1 cellular context compared by ENCODE assay signal in the genomic region with DNA sequence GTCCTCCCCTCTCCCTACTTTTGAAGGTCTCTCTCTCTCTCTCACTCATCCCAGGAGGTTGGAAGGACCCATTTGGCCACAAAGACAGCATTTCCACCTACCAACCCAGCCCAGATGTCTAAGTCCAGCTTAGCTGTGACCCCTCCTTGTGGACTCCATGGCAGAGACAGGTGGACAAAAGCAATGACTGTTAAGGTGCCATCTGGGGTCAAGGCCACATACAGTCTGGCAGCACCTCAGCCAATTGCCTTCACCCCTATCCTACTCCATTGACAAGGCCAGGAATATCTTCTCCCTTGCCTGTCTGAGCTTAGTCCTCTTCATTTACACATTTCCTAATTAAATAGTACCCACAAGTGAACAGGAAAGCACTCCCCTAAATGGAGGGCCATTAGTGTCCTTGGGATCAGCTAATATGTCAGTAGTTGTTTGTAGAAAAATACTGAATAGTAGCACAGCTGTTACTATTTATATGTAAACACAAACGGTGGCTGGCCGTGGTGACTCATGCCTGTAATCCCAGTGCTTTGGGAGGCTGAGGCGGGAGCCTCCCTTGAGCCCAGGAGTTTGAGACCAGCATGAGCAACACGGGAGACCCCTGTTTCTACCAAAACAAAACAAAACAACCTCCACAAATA.
TF ChIP-seq lines count a peak whose summit lies in the region.

No MANE protein-coding gene starts in this region.

TF ChIP-seq in HepG2, 621 proteins besides CTCF, POLR2A, EP300 and RAD21 (continued from another document and continues in another):
- TF ChIP-seq THRA (CRISPR knock-in tag; IDR thresholded peaks at IDR 0.05; ENCODE audit: borderline replicate concordance) (peak; percentile 99), ZNF816 (CRISPR knock-in tag; IDR thresholded peaks at IDR 0.05; ENCODE audit: borderline replicate concordance) (no peak), CENPBD1 (CRISPR knock-in tag; IDR thresholded peaks at IDR 0.05; ENCODE audit: borderline replicate concordance, low read depth) (no peak), IRF1 (CRISPR knock-in tag; IDR thresholded peaks at IDR 0.05; ENCODE audit: low read depth) (no peak), RNF219 (CRISPR knock-in tag; IDR thresholded peaks at IDR 0.05) (0 out of 2 replicates have a peak, but pooled peaks have one; percentile 19), KDM6A (CRISPR knock-in tag; IDR thresholded peaks at IDR 0.05; ENCODE audit: low read depth) (peak; percentile 68), TMF1 (CRISPR knock-in tag; IDR thresholded peaks at IDR 0.05; ENCODE audit: low read depth) (no peak), GTF3A (CRISPR knock-in tag; conservative IDR thresholded peaks at IDR 0.05) (no peak), TAF1 (CRISPR knock-in tag; IDR thresholded peaks at IDR 0.05) (no peak), RFX3 (CRISPR knock-in tag; IDR thresholded peaks at IDR 0.05) (no peak), KAT2B (IDR thresholded peaks at IDR 0.05; ENCODE audit: borderline replicate concordance, low read depth, low read length) (no peak; the same call in 1 of the 2 replicates), ZNF724P (CRISPR knock-in tag; IDR thresholded peaks at IDR 0.05; ENCODE audit: borderline replicate concordance) (no peak), ZSCAN21 (CRISPR knock-in tag; IDR thresholded peaks at IDR 0.05; ENCODE audit: borderline replicate concordance) (peak; percentile 71), LCORL (IDR thresholded peaks at IDR 0.05) (0 out of 2 replicates have a peak, but pooled peaks have one; percentile 48), LCORL (CRISPR knock-in tag; IDR thresholded peaks at IDR 0.05) (peak; percentile 50; the same call in 1 of the 2 replicates), CBX5 (CRISPR knock-in tag; IDR thresholded peaks at IDR 0.05; ENCODE audit: borderline replicate concordance) (peak; percentile 40; the same call in 1 of the 2 replicates), CBFB (CRISPR knock-in tag; IDR thresholded peaks at IDR 0.05) (no peak), CHD2 (IDR thresholded peaks at IDR 0.05; ENCODE audit: low read depth, low read length) (no peak), ZNF225 (CRISPR knock-in tag; IDR thresholded peaks at IDR 0.05) (no peak), RBM22 (optimal IDR thresholded peaks at IDR 0.05; ENCODE audit: low read length) (no peak), CERS6 (CRISPR knock-in tag; IDR thresholded peaks at IDR 0.05) (no peak), ZNF530 (CRISPR knock-in tag; IDR thresholded peaks at IDR 0.05; ENCODE audit: low read depth) (no peak), PAWR (CRISPR knock-in tag; IDR thresholded peaks at IDR 0.05; ENCODE audit: borderline replicate concordance) (no peak), PPARG (CRISPR knock-in tag; conservative IDR thresholded peaks at IDR 0.05) (peak; percentile 79), MED8 (CRISPR knock-in tag; IDR thresholded peaks at IDR 0.05; ENCODE audit: insufficient replicate concordance) (no peak), ZNF687 (CRISPR knock-in tag; IDR thresholded peaks at IDR 0.05) (no peak), HNF1B (CRISPR knock-in tag; IDR thresholded peaks at IDR 0.05) (peak; percentile 83; the same call in 1 of the 2 replicates), TEAD3 (CRISPR knock-in tag; optimal IDR thresholded peaks at IDR 0.05; ENCODE audit: borderline replicate concordance) (peak; percentile 63), HNRNPK (IDR thresholded peaks at IDR 0.05; ENCODE audit: low read depth, low read length, poor library complexity, severe bottlenecking) (no peak), ZNF75D (CRISPR knock-in tag; IDR thresholded peaks at IDR 0.05; ENCODE audit: borderline replicate concordance) (no peak), MYNN (CRISPR knock-in tag; IDR thresholded peaks at IDR 0.05; ENCODE audit: low read depth) (no peak; the same call in 1 of the 2 replicates), SYNCRIP (IDR thresholded peaks at IDR 0.05; ENCODE audit: insufficient read depth, low read depth, low read length) (no peak), NFYC (CRISPR knock-in tag; IDR thresholded peaks at IDR 0.05) (no peak), ETV5 (CRISPR knock-in tag; IDR thresholded peaks at IDR 0.05; ENCODE audit: borderline replicate concordance) (peak; percentile 6; the same call in 1 of the 2 replicates), ZNF343 (CRISPR knock-in tag; IDR thresholded peaks at IDR 0.05) (no peak), ZNF629 (CRISPR knock-in tag; conservative IDR thresholded peaks at IDR 0.05) (0 out of 2 replicates have a peak, but pooled peaks have one; percentile 25), ZNF720 (CRISPR knock-in tag; IDR thresholded peaks at IDR 0.05) (no peak), TRIM24 (CRISPR knock-in tag; IDR thresholded peaks at IDR 0.05) (no peak), GLI4 (CRISPR knock-in tag; IDR thresholded peaks at IDR 0.05; ENCODE audit: borderline replicate concordance) (no peak)
- TF ChIP-seq, protein P1, sequence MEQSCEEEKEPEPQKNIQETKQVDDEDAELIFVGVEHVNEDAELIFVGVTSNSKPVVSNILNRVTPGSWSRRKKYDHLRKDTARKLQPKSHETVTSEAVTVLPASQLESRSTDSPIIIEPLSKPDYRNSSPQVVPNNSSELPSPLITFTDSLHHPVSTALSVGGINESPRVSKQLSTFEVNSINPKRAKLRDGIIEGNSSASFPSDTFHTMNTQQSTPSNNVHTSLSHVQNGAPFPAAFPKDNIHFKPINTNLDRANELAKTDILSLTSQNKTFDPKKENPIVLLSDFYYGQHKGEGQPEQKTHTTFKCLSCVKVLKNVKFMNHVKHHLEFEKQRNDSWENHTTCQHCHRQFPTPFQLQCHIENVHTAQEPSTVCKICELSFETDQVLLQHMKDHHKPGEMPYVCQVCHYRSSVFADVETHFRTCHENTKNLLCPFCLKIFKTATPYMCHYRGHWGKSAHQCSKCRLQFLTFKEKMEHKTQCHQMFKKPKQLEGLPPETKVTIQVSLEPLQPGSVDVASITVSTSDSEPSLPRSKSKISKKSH (CRISPR knock-in tag; IDR thresholded peaks at IDR 0.05; ENCODE audit: borderline replicate concordance) = no peak
- TF ChIP-seq, protein P2, sequence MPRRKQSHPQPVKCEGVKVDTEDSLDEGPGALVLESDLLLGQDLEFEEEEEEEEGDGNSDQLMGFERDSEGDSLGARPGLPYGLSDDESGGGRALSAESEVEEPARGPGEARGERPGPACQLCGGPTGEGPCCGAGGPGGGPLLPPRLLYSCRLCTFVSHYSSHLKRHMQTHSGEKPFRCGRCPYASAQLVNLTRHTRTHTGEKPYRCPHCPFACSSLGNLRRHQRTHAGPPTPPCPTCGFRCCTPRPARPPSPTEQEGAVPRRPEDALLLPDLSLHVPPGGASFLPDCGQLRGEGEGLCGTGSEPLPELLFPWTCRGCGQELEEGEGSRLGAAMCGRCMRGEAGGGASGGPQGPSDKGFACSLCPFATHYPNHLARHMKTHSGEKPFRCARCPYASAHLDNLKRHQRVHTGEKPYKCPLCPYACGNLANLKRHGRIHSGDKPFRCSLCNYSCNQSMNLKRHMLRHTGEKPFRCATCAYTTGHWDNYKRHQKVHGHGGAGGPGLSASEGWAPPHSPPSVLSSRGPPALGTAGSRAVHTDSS (CRISPR knock-in tag; conservative IDR thresholded peaks at IDR 0.05) = no peak
